In the genomic region with DNA sequence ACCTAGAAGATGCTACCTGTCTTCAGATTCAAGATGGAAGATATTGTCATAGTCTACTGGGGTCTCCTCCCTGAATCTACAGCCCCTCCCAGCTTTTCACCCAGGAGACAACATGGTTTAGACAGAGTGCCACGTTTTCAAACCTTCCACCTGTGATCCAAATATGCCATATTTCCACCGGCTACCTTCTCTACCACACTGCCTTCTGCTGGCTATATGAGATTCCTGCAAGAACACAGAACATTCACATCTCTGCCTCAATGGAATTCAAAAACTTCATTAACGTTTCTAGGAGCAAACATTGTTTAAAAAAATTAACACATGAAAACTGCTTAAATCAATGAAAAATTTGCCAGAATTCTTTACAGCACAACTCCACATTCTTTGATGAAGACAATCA, we compare ENCODE assay signal across 16 cellular contexts. TPM values are rescaled to one million over a fixed set of nuclear protein-coding genes. Genes with fewer than 3 reads are reported as not detected.
DNase-seq lines count a peak whose midpoint lies in the region; ATAC-seq and TF ChIP-seq lines count a peak whose summit lies in the region.
"Had no signal": no experiment of that assay in that cellular context is flagged by ENCODE, and none has a peak within 500 bp of the region (broad histone marks: within the 10 kb centered on the region; RNA-seq: fewer than 3 reads in every experiment).

No MANE protein-coding gene starts in this region.

- H3F3A ChIP-seq in SK-N-SH (replicated peaks; ENCODE audit: insufficient read depth): no peaks in the 10 kb centered on the region

- WGBS in SK-N-SH (ENCODE audit: low lambda C conversion rate): 0% methylated on average over 3 of the region's 3 CpGs

- no peaks in the 10 kb centered on the region for H3K9me3 ChIP-seq in SK-N-SH
- H3K9me3 ChIP-seq in naive thymus-derived CD4-positive, alpha-beta T cell (ENCODE audit: control insufficient read depth in 2 of 3, low read length in 3 of 3): no peaks in the 10 kb centered on the region
- H3K9me3 ChIP-seq: neutrophil had no signal

- H3K36me3 Mint-ChIP-seq in activated CD4-positive, alpha-beta T cell treated with anti-CD3 and anti-CD28 coated beads for 36 hours (ENCODE audit: low read depth): no peaks in the 10 kb centered on the region
- peaks cover 0 to 19% (median 4%) of the 10 kb centered on the region in 5 donors for H3K36me3 Mint-ChIP-seq in naive thymus-derived CD4-positive, alpha-beta T cell

- POLR2A ChIA-PET in SK-N-SH (lab: Yijun Ruan, JAX): no interaction called here
- POLR2A ChIA-PET in activated CD4-positive, alpha-beta T cell treated with anti-CD3 and anti-CD28 coated beads for 36 hours (lab: Charles Lee): no interaction called here
- POLR2A ChIA-PET in naive thymus-derived CD4-positive, alpha-beta T cell (lab: Charles Lee): no interaction called here

- H4K20me1 ChIP-seq in SK-N-SH (ENCODE audit: insufficient read depth): no peaks in the 10 kb centered on the region

- no peaks in the 10 kb centered on the region for H3K27me3 ChIP-seq in SK-N-SH (ENCODE audit: insufficient read depth)
- H3K27me3 ChIP-seq in naive thymus-derived CD4-positive, alpha-beta T cell (ENCODE audit: control insufficient read depth in 2 of 2, insufficient read depth in 2 of 2, low read length in 2 of 2): no peaks in the 10 kb centered on the region

- intact Hi-C loops in activated CD4-positive, alpha-beta T cell treated with anti-CD3 and anti-CD28 coated beads for 36 hours (cut with DNase I, micrococcal nuclease): loop anchor here in 1 of 2 experiments (10.0 kb wide), 1 partner anchor 316 kb away; a partner anchor contains a TSS
- intact Hi-C loops in naive thymus-derived CD4-positive, alpha-beta T cell (cut with micrococcal nuclease): no loop called here

- no peak for ATAC-seq in SK-N-SH treated with all-trans-retinoic acid at 6 μM for 48 hours
- no peak for ATAC-seq in activated CD4-positive, alpha-beta T cell treated with anti-CD3 and anti-CD28 coated beads for 36 hours
- ATAC-seq in naive thymus-derived CD4-positive, alpha-beta T cell: no peak
- ATAC-seq in GM19467 (IDR thresholded peaks at IDR 0.05; ENCODE audit: unreplicated experiment): no peak
- ATAC-seq: left cardiac atrium; stimulated activated memory B cell treated with anti-CD40 and anti-IgM and Interleukin-4, amounts not matched to agents 10 μg/mL and 1 μg/mL and 100 μg/mL, for 72 hours had no signal

- CTCF ChIA-PET in SK-N-SH (lab: Yijun Ruan, JAX): no interaction called here
- CTCF ChIA-PET in activated CD4-positive, alpha-beta T cell treated with anti-CD3 and anti-CD28 coated beads for 36 hours (lab: Charles Lee): interaction anchor here (0.5 to 0.6 kb wide), 2 partner anchors 13 to 1273 kb away, joined by 3 read pairs; a partner anchor contains a TSS
- CTCF ChIA-PET in naive thymus-derived CD4-positive, alpha-beta T cell (lab: Charles Lee): no interaction called here

- H3K4me3 Mint-ChIP-seq in activated CD4-positive, alpha-beta T cell treated with anti-CD3 and anti-CD28 coated beads for 36 hours: no peak overlapping the region
- H3K4me3 Mint-ChIP-seq in naive thymus-derived CD4-positive, alpha-beta T cell: no peak overlapping the region
- H3K4me3 Mint-ChIP-seq: stimulated activated memory B cell treated with anti-CD40 and anti-IgM and Interleukin-4, amounts not matched to agents 10 μg/mL and 1 μg/mL and 100 μg/mL, for 72 hours had no signal

- no peak for TF ChIP-seq RAD21 in SK-N-SH (IDR thresholded peaks at IDR 0.05; ENCODE audit: low read length)

- peaks cover 11% of the 10 kb centered on the region for H3K9me3 Mint-ChIP-seq in activated CD4-positive, alpha-beta T cell treated with anti-CD3 and anti-CD28 coated beads for 36 hours (ENCODE audit: low read depth)
- H3K9me3 Mint-ChIP-seq in naive thymus-derived CD4-positive, alpha-beta T cell: peaks cover 6 to 20% (median 10%) of the 10 kb centered on the region in 11 donors

- DNase-seq in SK-N-SH: no peak
- peak; percentile 35 for DNase-seq in NCI-H345 treated with DMSO at 0.1 percent for 48 hours (lab: John Stamatoyannopoulos, UW; ENCODE audit: unreplicated experiment)
- DNase-seq in erythroblast (lab: John Stamatoyannopoulos, UW): peak; percentile 19 to 24
- no peak for DNase-seq in activated CD4-positive, alpha-beta T cell treated with anti-CD3 and anti-CD28 coated beads for 36 hours
- no peak for DNase-seq in pons (ENCODE audit: low spot score)
- DNase-seq in naive thymus-derived CD4-positive, alpha-beta T cell: no peak
- DNase-seq: activated effector memory CD4-positive, alpha-beta T cell treated with anti-CD3 and anti-CD28 coated beads, Interleukin-2, amount 50 U/mL, for 16 hours; central memory CD4-positive, alpha-beta T cell; left cardiac atrium; RPMI8226 had no signal

- no peaks in the 10 kb centered on the region for H3K4me1 Mint-ChIP-seq in activated CD4-positive, alpha-beta T cell treated with anti-CD3 and anti-CD28 coated beads for 36 hours
- peaks cover 0 to 1% (median 0%) of the 10 kb centered on the region in 7 donors for H3K4me1 Mint-ChIP-seq in naive thymus-derived CD4-positive, alpha-beta T cell
- H3K4me1 Mint-ChIP-seq: stimulated activated memory B cell treated with anti-CD40 and anti-IgM and Interleukin-4, amounts not matched to agents 10 μg/mL and 1 μg/mL and 100 μg/mL, for 72 hours had no signal

- TF ChIP-seq EP300 in SK-N-SH (IDR thresholded peaks at IDR 0.05; ENCODE audit: borderline replicate concordance in 1 of 2, low read depth in 1 of 2, low read length in 1 of 2): no peak

- no peak for TF ChIP-seq POLR2A in erythroblast (IDR thresholded peaks at IDR 0.05; ENCODE audit: low read length)

- H3K9me2 ChIP-seq in SK-N-SH: no peaks in the 10 kb centered on the region

- TF ChIP-seq CTCF in SK-N-SH (IDR thresholded peaks at IDR 0.05): peak; percentile 35; the same call in 1 of the 2 replicates

- no peak overlapping the region for H3K27ac Mint-ChIP-seq in activated CD4-positive, alpha-beta T cell treated with anti-CD3 and anti-CD28 coated beads for 36 hours
- H3K27ac Mint-ChIP-seq in naive thymus-derived CD4-positive, alpha-beta T cell: no peak overlapping the region
- H3K27ac Mint-ChIP-seq: stimulated activated memory B cell treated with anti-CD40 and anti-IgM and Interleukin-4, amounts not matched to agents 10 μg/mL and 1 μg/mL and 100 μg/mL, for 72 hours had no signal

- H3K4me1 ChIP-seq in SK-N-SH (ENCODE audit: control insufficient read depth in 1 of 2, insufficient read depth in 2 of 2, low read depth in 1 of 2, low read length in 1 of 2): no peaks in the 10 kb centered on the region
- H3K4me1 ChIP-seq in naive thymus-derived CD4-positive, alpha-beta T cell (ENCODE audit: control insufficient read depth in 2 of 2, insufficient read depth in 2 of 2, low read length in 2 of 2): no peaks in the 10 kb centered on the region

- no peak overlapping the region for H3K9ac ChIP-seq in SK-N-SH

- peaks cover 52% of the 10 kb centered on the region for H3K27me3 Mint-ChIP-seq in activated CD4-positive, alpha-beta T cell treated with anti-CD3 and anti-CD28 coated beads for 36 hours
- H3K27me3 Mint-ChIP-seq in naive thymus-derived CD4-positive, alpha-beta T cell: peaks cover 32 to 78% (median 72%) of the 10 kb centered on the region in 5 donors

- no peak overlapping the region for H3K27ac ChIP-seq in SK-N-SH (ENCODE audit: low read depth in 2 of 2, low read length in 1 of 2)
- no peak overlapping the region for H3K27ac ChIP-seq in naive thymus-derived CD4-positive, alpha-beta T cell (ENCODE audit: low read depth, low read length)
- H3K27ac ChIP-seq: neutrophil had no signal

- no peaks in the 10 kb centered on the region for H3K79me2 ChIP-seq in SK-N-SH (ENCODE audit: insufficient read depth)

- H3K4me2 ChIP-seq in SK-N-SH: no peak overlapping the region

- H3K4me3 ChIP-seq in SK-N-SH (ENCODE audit: low read depth in 2 of 2, low read length in 1 of 2): no peak overlapping the region
- H3K4me3 ChIP-seq in naive thymus-derived CD4-positive, alpha-beta T cell (ENCODE audit: low read length): no peak overlapping the region

- H3K36me3 ChIP-seq in SK-N-SH (replicated peaks in 1 of 2; ENCODE audit: control insufficient read depth in 1 of 2, insufficient read depth in 2 of 2, low read length in 1 of 2): no peaks in the 10 kb centered on the region
- no peaks in the 10 kb centered on the region for H3K36me3 ChIP-seq in naive thymus-derived CD4-positive, alpha-beta T cell (ENCODE audit: control insufficient read depth in 2 of 3, insufficient read depth in 3 of 3, low read length in 3 of 3)
- H3K36me3 ChIP-seq: neutrophil had no signal

- no peak overlapping the region for H2AFZ ChIP-seq in SK-N-SH (ENCODE audit: low read depth)

TF ChIP-seq in SK-N-SH, 30 proteins besides CTCF, POLR2A, EP300 and RAD21 (continues in another document):
- TF ChIP-seq TAF1 (IDR thresholded peaks at IDR 0.05; ENCODE audit: borderline replicate concordance, low read depth, low read length): no peak
- no peak for TF ChIP-seq NRF1 (IDR thresholded peaks at IDR 0.05; ENCODE audit: low read depth, low read length)

RNA-seq across cellular contexts. Expression of a gene that starts 12.9 kb away (rescaled TPM):
- not detected in 2 replicates for polyA plus RNA-seq in SK-N-SH (2012; rRNA removed)
- polyA plus RNA-seq in SK-N-SH (2012; cell fraction: cytosol; rRNA removed): not detected in 2 replicates
- not detected in 2 replicates for polyA plus RNA-seq in SK-N-SH (2012; cell fraction: nucleus; rRNA removed)
- not detected for total RNA-seq in activated CD4-positive, alpha-beta T cell treated with anti-CD3 and anti-CD28 coated beads for 36 hours
- total RNA-seq in naive thymus-derived CD4-positive, alpha-beta T cell: not detected
- not detected for polyA plus RNA-seq in naive thymus-derived CD4-positive, alpha-beta T cell
- total RNA-seq: fibroblast of lung, left cardiac atrium, M059J had no signal
- polyA plus RNA-seq: fibroblast of lung had no signal

RNA-seq across cellular contexts. Expression of a gene that starts 27.0 kb away (rescaled TPM):
- not detected in 2 replicates for polyA plus RNA-seq in SK-N-SH (2012; rRNA removed)
- polyA plus RNA-seq in SK-N-SH (2012; cell fraction: cytosol; rRNA removed): not detected in 2 replicates
- not detected in 2 replicates for polyA plus RNA-seq in SK-N-SH (2012; cell fraction: nucleus; rRNA removed)
- total RNA-seq in activated CD4-positive, alpha-beta T cell treated with anti-CD3 and anti-CD28 coated beads for 36 hours: not detected
- total RNA-seq in naive thymus-derived CD4-positive, alpha-beta T cell: not detected
- not detected for polyA plus RNA-seq in naive thymus-derived CD4-positive, alpha-beta T cell
- total RNA-seq: fibroblast of lung, left cardiac atrium, M059J had no signal
- polyA plus RNA-seq: fibroblast of lung had no signal

RNA-seq across cellular contexts. Expression of a gene that starts 39.7 kb away (rescaled TPM):
- not detected in 2 replicates for polyA plus RNA-seq in SK-N-SH (2012; rRNA removed)
- polyA plus RNA-seq in SK-N-SH (2012; cell fraction: cytosol; rRNA removed): not detected in 2 replicates
- polyA plus RNA-seq in SK-N-SH (2012; cell fraction: nucleus; rRNA removed): not detected in 2 replicates
- total RNA-seq in activated CD4-positive, alpha-beta T cell treated with anti-CD3 and anti-CD28 coated beads for 36 hours: not detected
- not detected for total RNA-seq in naive thymus-derived CD4-positive, alpha-beta T cell
- not detected for polyA plus RNA-seq in naive thymus-derived CD4-positive, alpha-beta T cell
- total RNA-seq: fibroblast of lung, left cardiac atrium, M059J had no signal
- polyA plus RNA-seq: fibroblast of lung had no signal

Comparison
In these comparisons a context has a peak if more than half of its experiments do, and no peak if none do; other contexts are left out.
1. DNase-seq: peak in NCI-H345 treated with DMSO at 0.1 percent for 48 hours (single experiment) and erythroblast (2 of 2); none in SK-N-SH (single experiment), activated CD4-positive, alpha-beta T cell treated with anti-CD3 and anti-CD28 coated beads for 36 hours (single experiment), pons (single experiment) and naive thymus-derived CD4-positive, alpha-beta T cell (0 of 9).